8 cellular contexts compared by ENCODE assay signal in the genomic region with DNA sequence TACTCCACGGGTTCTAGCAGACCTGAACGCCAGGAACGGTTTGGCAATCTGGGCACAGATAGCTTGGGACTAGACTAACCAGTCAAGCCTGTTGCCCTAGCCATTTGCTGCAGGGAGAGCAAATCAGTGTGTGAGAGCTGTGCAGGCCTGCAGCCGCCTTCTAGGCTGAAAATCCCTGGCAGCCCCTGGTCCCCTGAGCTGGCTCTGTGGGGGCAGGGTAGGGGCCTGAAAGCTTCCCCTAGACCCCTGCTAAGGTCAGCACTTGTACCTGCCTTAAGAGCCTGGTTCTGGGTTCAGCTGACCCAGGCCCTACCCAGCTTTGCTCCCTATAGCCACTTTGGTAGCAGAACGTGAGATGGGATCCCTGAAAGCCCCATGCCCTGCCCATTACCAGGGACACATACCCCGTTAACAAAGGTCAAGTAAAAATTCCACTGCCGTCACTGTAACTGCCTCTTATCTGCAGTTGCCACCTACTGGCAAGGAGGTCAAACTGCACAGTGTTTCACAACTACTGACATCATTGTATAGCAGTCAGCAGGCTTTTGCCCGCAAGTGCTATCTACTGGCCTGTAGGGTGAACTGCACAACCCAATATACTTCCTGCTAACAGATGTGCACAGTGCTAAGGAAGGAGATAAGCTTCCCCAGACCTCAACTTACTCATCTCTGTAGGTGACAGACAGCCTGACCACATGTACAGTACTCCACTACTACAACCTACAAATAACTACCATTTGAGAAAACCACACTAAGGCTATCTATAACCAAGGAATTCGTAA.
DNase-seq lines count a peak whose midpoint lies in the region; ATAC-seq and TF ChIP-seq lines count a peak whose summit lies in the region.

No MANE protein-coding gene starts in this region.

- H3K4me1 ChIP-seq in hepatocyte (ENCODE audit: insufficient read depth): no peaks in the 10 kb centered on the region

- H4K20me1 ChIP-seq in hepatocyte (ENCODE audit: insufficient read depth, poor library complexity, severe bottlenecking): no peaks in the 10 kb centered on the region

- no peak overlapping the region for H3K4me3 ChIP-seq in BJ (ENCODE audit: low read depth, low read length)
- no peak overlapping the region for H3K4me3 ChIP-seq in hepatocyte

- H3K36me3 ChIP-seq in BJ (ENCODE audit: control insufficient read depth, insufficient read depth, low read length): no peaks in the 10 kb centered on the region
- no peaks in the 10 kb centered on the region for H3K36me3 ChIP-seq in hepatocyte (replicated peaks; ENCODE audit: insufficient read depth, low read depth)

- no peaks in the 10 kb centered on the region for H3K9me2 ChIP-seq in hepatocyte (replicated peaks; ENCODE audit: insufficient read depth)

- ATAC-seq in GM19035 (IDR thresholded peaks at IDR 0.05; ENCODE audit: unreplicated experiment) (peak; percentile 100), HG03103 (IDR thresholded peaks at IDR 0.05; ENCODE audit: low read depth, unreplicated experiment) (peak; percentile 99)

- no peak overlapping the region for H3K4me2 ChIP-seq in hepatocyte

- no peak overlapping the region for H2AFZ ChIP-seq in hepatocyte

- peaks cover 11% of the 10 kb centered on the region for H3K9me3 Mint-ChIP-seq in activated T-cell treated with anti-CD3 and anti-CD28 coated beads, Interleukin-2, amount 50 U/mL, for 24 hours

- no peak for DNase-seq in BJ (ENCODE audit: low read depth)
- peak; percentile 94 for DNase-seq in OCI-M1 (lab: John Stamatoyannopoulos, UW)
- DNase-seq in activated T-cell treated with anti-CD3 and anti-CD28 coated beads, Interleukin-2, amount 50 U/mL, for 24 hours: peak; percentile 47
- DNase-seq in hepatocyte (ENCODE audit: low spot score): peak; percentile 29
- peak; percentile 17 to 48 (median 19) for DNase-seq in stimulated activated CD4-positive, alpha-beta T cell treated with anti-CD3 and anti-CD28 coated beads, TNF-alpha, amount 100 ng/mL, for 48 hours (ENCODE audit: low read depth in 3 of 3)
- DNase-seq in NCI-H345 (lab: John Stamatoyannopoulos, UW): no peak

- H3K79me2 ChIP-seq in hepatocyte: no peaks in the 10 kb centered on the region

- H3K4me3 Mint-ChIP-seq in activated T-cell treated with anti-CD3 and anti-CD28 coated beads, Interleukin-2, amount 50 U/mL, for 24 hours: no peak overlapping the region

- H3K27me3 Mint-ChIP-seq in activated T-cell treated with anti-CD3 and anti-CD28 coated beads, Interleukin-2, amount 50 U/mL, for 24 hours: peaks cover 14% of the 10 kb centered on the region

- CTCF ChIA-PET in BJ (lab: Yijun Ruan, JAX): interaction anchor here (2.7 kb wide), 1 partner anchor 12 kb away, joined by 7 read pairs; no protein-coding TSS in a partner anchor

- H3K4me1 Mint-ChIP-seq in activated T-cell treated with anti-CD3 and anti-CD28 coated beads, Interleukin-2, amount 50 U/mL, for 24 hours (ENCODE audit: low read depth): peaks cover 12% of the 10 kb centered on the region

- no peaks in the 10 kb centered on the region for H3K9me3 ChIP-seq in hepatocyte (ENCODE audit: low read depth)

- H3K27ac ChIP-seq in hepatocyte: no peak overlapping the region

- TF ChIP-seq CTCF in BJ (IDR thresholded peaks at IDR 0.05; ENCODE audit: insufficient read depth, low read depth, low read length) (peak; percentile 29; the same call in 1 of the 2 replicates), hepatocyte (IDR thresholded peaks at IDR 0.05; ENCODE audit: poor library complexity) (peak; percentile 31)

- no peaks in the 10 kb centered on the region for H3K36me3 Mint-ChIP-seq in activated T-cell treated with anti-CD3 and anti-CD28 coated beads, Interleukin-2, amount 50 U/mL, for 24 hours (ENCODE audit: low read depth)

- no peak overlapping the region for H3K27ac Mint-ChIP-seq in activated T-cell treated with anti-CD3 and anti-CD28 coated beads, Interleukin-2, amount 50 U/mL, for 24 hours

- H3K27me3 ChIP-seq in BJ (ENCODE audit: control insufficient read depth, insufficient read depth, low read length) (no peaks in the 10 kb centered on the region), hepatocyte (no peaks in the 10 kb centered on the region)

- POLR2A ChIA-PET in BJ (lab: Charles Lee): no interaction called here

- WGBS in hepatocyte (ENCODE audit: low lambda C conversion rate, missing lambda C conversion rate): 70% methylated on average over 9 of the region's 9 CpGs

Comparison
In these comparisons a context has a peak if more than half of its experiments do, and no peak if none do; other contexts are left out.
1. DNase-seq: peak in OCI-M1 (single experiment), activated T-cell treated with anti-CD3 and anti-CD28 coated beads, Interleukin-2, amount 50 U/mL, for 24 hours (single experiment), hepatocyte (single experiment) and stimulated activated CD4-positive, alpha-beta T cell treated with anti-CD3 and anti-CD28 coated beads, TNF-alpha, amount 100 ng/mL, for 48 hours (3 of 3); none in BJ (single experiment) and NCI-H345 (single experiment).